26 cellular contexts compared by ENCODE assay signal in the genomic region with DNA sequence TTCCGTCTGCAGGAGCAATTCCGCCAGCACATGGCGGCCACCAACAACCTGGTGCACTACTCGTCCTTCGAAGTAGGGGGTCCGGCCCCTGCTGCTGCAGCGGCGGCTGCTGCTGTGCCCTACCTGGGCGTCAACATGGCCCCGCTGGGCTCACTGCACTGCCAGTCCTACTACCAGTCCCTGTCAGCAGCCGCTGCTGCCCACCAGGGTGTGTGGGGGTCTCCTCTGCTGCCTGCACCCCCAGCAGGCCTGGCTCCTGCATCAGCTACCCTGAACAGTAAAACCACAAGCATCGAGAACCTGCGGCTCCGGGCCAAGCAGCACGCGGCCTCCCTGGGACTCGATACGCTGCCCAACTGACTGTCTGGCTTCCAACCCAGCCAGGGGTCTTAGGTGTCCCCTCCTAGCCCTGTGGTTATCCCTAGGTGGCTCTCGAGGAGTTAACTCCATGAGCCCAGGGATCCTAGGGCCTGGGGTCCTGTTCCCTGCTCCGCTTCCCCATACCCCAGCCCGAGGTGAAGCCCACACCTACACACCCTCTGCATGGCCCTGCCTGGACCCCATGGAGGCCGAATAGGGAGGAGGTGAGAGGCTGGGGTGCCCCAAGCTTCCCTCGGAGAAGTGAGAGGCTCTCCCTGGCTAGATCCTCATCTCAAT. TPM values are rescaled to one million over a fixed set of nuclear protein-coding genes. Genes with fewer than 3 reads are reported as not detected.
"Had no signal": no experiment of that assay in that cellular context is flagged by ENCODE, and none has a peak within 500 bp of the region (broad histone marks: within the 10 kb centered on the region; RNA-seq: fewer than 3 reads in every experiment).

No MANE protein-coding gene starts in this region.

- H3K9ac ChIP-seq: KMS-11 had no signal

- H3K4me3 ChIP-seq: breast epithelium had no signal

- H3K27ac Mint-ChIP-seq: activated CD8-positive, alpha-beta memory T cell treated with anti-CD3 and anti-CD28 coated beads, Interleukin-2, amount 10 ng/mL, durations not matched to agents 7 days and 5 days; activated CD8-positive, alpha-beta T cell treated with anti-CD3 and anti-CD28 coated beads, Interleukin-2, amount 10 ng/mL, durations not matched to agents 7 days and 5 days; activated naive CD4-positive, alpha-beta T cell treated with anti-CD3 and anti-CD28 coated beads, Interleukin-2, amount 50 U/mL, for 24 hours; activated T-cell treated with anti-CD3 and anti-CD28 coated beads, Interleukin-2, amount 50 U/mL, for 24 hours; activated T-helper 1 cell treated with anti-CD3 and anti-CD28 coated beads, Interleukin-12 subunit alpha, Interleukin-12 subunit beta, Interleukin-2, Interleukin-4 antibody, amounts not matched to agents 30 ng/mL and 10 ng/mL and 1 ng/mL, durations not matched to agents 14 hours and 24 hours and 36 hours; T-helper 1 cell treated with Interleukin-12 subunit alpha and Interleukin-12 subunit beta and Interleukin-4 antibody, amounts not matched to agents 30 μg/mL and 1 μg/mL, for 36 hours had no signal

- ATAC-seq: activated CD4-positive, CD25-positive, alpha-beta regulatory T cell treated with anti-CD3 and anti-CD28 coated beads, Interleukin-2, amount 50 U/mL, for 24 hours; activated CD8-positive, alpha-beta memory T cell treated with anti-CD3 and anti-CD28 coated beads, Interleukin-2, amount 10 ng/mL, durations not matched to agents 7 days and 5 days; activated CD8-positive, alpha-beta T cell treated with anti-CD3 and anti-CD28 coated beads, Interleukin-2, amount 10 ng/mL, durations not matched to agents 7 days and 5 days; PC-3 had no signal

- H3K9me3 Mint-ChIP-seq: activated naive CD4-positive, alpha-beta T cell treated with anti-CD3 and anti-CD28 coated beads, Interleukin-2, amount 50 U/mL, for 24 hours; activated T-cell treated with anti-CD3 and anti-CD28 coated beads, Interleukin-2, amount 50 U/mL, for 24 hours; activated T-helper 1 cell treated with anti-CD3 and anti-CD28 coated beads, Interleukin-12 subunit alpha, Interleukin-12 subunit beta, Interleukin-2, Interleukin-4 antibody, amounts not matched to agents 30 ng/mL and 10 ng/mL and 1 ng/mL, durations not matched to agents 14 hours and 24 hours and 36 hours; T-helper 1 cell treated with Interleukin-12 subunit alpha and Interleukin-12 subunit beta and Interleukin-4 antibody, amounts not matched to agents 30 μg/mL and 1 μg/mL, for 36 hours had no signal

- H3K4me1 Mint-ChIP-seq: activated naive CD4-positive, alpha-beta T cell treated with anti-CD3 and anti-CD28 coated beads, Interleukin-2, amount 50 U/mL, for 24 hours had no signal

- DNase-seq: activated CD4-positive, alpha-beta T cell treated with anti-CD3 and anti-CD28 coated beads for 4 hours; activated CD8-positive, alpha-beta memory T cell treated with anti-CD3 and anti-CD28 coated beads, Interleukin-2, amount 10 ng/mL, durations not matched to agents 7 days and 5 days; activated CD8-positive, alpha-beta T cell treated with anti-CD3 and anti-CD28 coated beads, Interleukin-2, amount 10 ng/mL, durations not matched to agents 7 days and 5 days; activated effector memory CD4-positive, alpha-beta T cell treated with Interleukin-2 at 50 U/mL for 16 hours; activated naive CD4-positive, alpha-beta T cell; activated T-cell treated with anti-CD3 and anti-CD28 coated beads, Interleukin-2, amount 50 U/mL, for 24 hours; central memory CD4-positive, alpha-beta T cell; NCI-H1092; NCI-H1417; NCI-H1930; NCI-H2171 treated with DMSO at 0.1 percent for 48 hours; NCI-H226; NCI-H526; NCI-H774; PC-3; SHP77 treated with DMSO at 0.1 percent for 48 hours had no signal

- H3K4me3 Mint-ChIP-seq: activated CD8-positive, alpha-beta memory T cell treated with anti-CD3 and anti-CD28 coated beads, Interleukin-2, amount 10 ng/mL, durations not matched to agents 7 days and 5 days; activated CD8-positive, alpha-beta T cell treated with anti-CD3 and anti-CD28 coated beads, Interleukin-2, amount 10 ng/mL, durations not matched to agents 7 days and 5 days; activated naive CD4-positive, alpha-beta T cell treated with anti-CD3 and anti-CD28 coated beads, Interleukin-2, amount 50 U/mL, for 24 hours; activated T-cell treated with anti-CD3 and anti-CD28 coated beads, Interleukin-2, amount 50 U/mL, for 24 hours; activated T-helper 1 cell treated with anti-CD3 and anti-CD28 coated beads, Interleukin-12 subunit alpha, Interleukin-12 subunit beta, Interleukin-2, Interleukin-4 antibody, amounts not matched to agents 30 ng/mL and 10 ng/mL and 1 ng/mL, durations not matched to agents 14 hours and 24 hours and 36 hours; T-helper 1 cell treated with Interleukin-12 subunit alpha and Interleukin-12 subunit beta and Interleukin-4 antibody, amounts not matched to agents 30 μg/mL and 1 μg/mL, for 36 hours had no signal

- H3K9me3 ChIP-seq: breast epithelium had no signal

- H3K36me3 Mint-ChIP-seq: activated CD8-positive, alpha-beta memory T cell treated with anti-CD3 and anti-CD28 coated beads, Interleukin-2, amount 10 ng/mL, durations not matched to agents 7 days and 5 days; activated naive CD4-positive, alpha-beta T cell treated with anti-CD3 and anti-CD28 coated beads, Interleukin-2, amount 50 U/mL, for 24 hours had no signal

- H3K4me1 ChIP-seq: breast epithelium had no signal

- H3K4me2 ChIP-seq: KMS-11 had no signal

- H3K27me3 ChIP-seq: breast epithelium had no signal

- H3K27ac ChIP-seq: breast epithelium, KMS-11 had no signal

- H3K36me3 ChIP-seq: breast epithelium had no signal

RNA-seq across cellular contexts. Expression of a gene that starts 22.6 kb away (rescaled TPM):
- total RNA-seq: activated T-helper 1 cell treated with anti-CD3 and anti-CD28 coated beads, Interleukin-12 subunit alpha, Interleukin-12 subunit beta, Interleukin-2, Interleukin-4 antibody, amounts not matched to agents 30 ng/mL and 10 ng/mL and 1 ng/mL, durations not matched to agents 14 hours and 24 hours and 36 hours; aorta; breast epithelium; MCF 10A; NCI-H460 had no signal

RNA-seq across cellular contexts. Expression of a gene that starts 39.2 kb away (rescaled TPM):
- total RNA-seq: activated CD8-positive, alpha-beta memory T cell treated with anti-CD3 and anti-CD28 coated beads, Interleukin-2, amount 10 ng/mL, durations not matched to agents 7 days and 5 days; activated CD8-positive, alpha-beta T cell treated with anti-CD3 and anti-CD28 coated beads, Interleukin-2, amount 10 ng/mL, durations not matched to agents 7 days and 5 days; activated T-helper 1 cell treated with anti-CD3 and anti-CD28 coated beads, Interleukin-12 subunit alpha, Interleukin-12 subunit beta, Interleukin-2, Interleukin-4 antibody, amounts not matched to agents 30 ng/mL and 10 ng/mL and 1 ng/mL, durations not matched to agents 14 hours and 24 hours and 36 hours; aorta; breast epithelium; MCF 10A; NCI-H460; PC-3; SK-MEL-5 had no signal
